ENCODE assay signal across 25 cellular contexts in genomic region chr14:64419003-64419402, GRCh38.
"Had no signal": no experiment of that assay in that cellular context is flagged by ENCODE, and none has a peak within 500 bp of the region (broad histone marks: within the 10 kb centered on the region; RNA-seq: fewer than 3 reads in every experiment).

No MANE protein-coding gene starts in this region.

- H3K27me3 Mint-ChIP-seq: activated CD4-positive, alpha-beta T cell treated with anti-CD3 and anti-CD28 coated beads, Interleukin-2, amount 10 ng/mL, durations not matched to agents 7 days and 5 days; central memory CD8-positive, alpha-beta T cell; progenitor cell of endocrine pancreas; stimulated activated naive CD8-positive, alpha-beta T cell treated with anti-CD3 and anti-CD28 coated beads, Interleukin-15, Interleukin-2, amounts not matched to agents 100 ng/mL and 50 ng/mL, for 24 hours; T-helper 17 cell had no signal

- H3K9me3 Mint-ChIP-seq: activated CD4-positive, alpha-beta T cell treated with anti-CD3 and anti-CD28 coated beads, Interleukin-2, amount 10 ng/mL, durations not matched to agents 7 days and 5 days; activated T-helper 1 cell treated with anti-CD3 and anti-CD28 coated beads, Interleukin-12 subunit alpha, Interleukin-12 subunit beta, Interleukin-2, Interleukin-4 antibody, amounts not matched to agents 30 ng/mL and 10 ng/mL and 1 ng/mL, durations not matched to agents 14 hours and 24 hours and 36 hours; central memory CD8-positive, alpha-beta T cell; nephron; stimulated activated naive CD8-positive, alpha-beta T cell treated with anti-CD3 and anti-CD28 coated beads, Interleukin-15, Interleukin-2, amounts not matched to agents 100 ng/mL and 50 ng/mL, for 24 hours had no signal

- H3K27ac Mint-ChIP-seq: activated CD4-positive, alpha-beta T cell treated with anti-CD3 and anti-CD28 coated beads, Interleukin-2, amount 10 ng/mL, durations not matched to agents 7 days and 5 days; activated T-helper 1 cell treated with anti-CD3 and anti-CD28 coated beads, Interleukin-12 subunit alpha, Interleukin-12 subunit beta, Interleukin-2, Interleukin-4 antibody, amounts not matched to agents 30 ng/mL and 10 ng/mL and 1 ng/mL, durations not matched to agents 14 hours and 24 hours and 36 hours; nephron; progenitor cell of endocrine pancreas; stimulated activated naive CD8-positive, alpha-beta T cell treated with anti-CD3 and anti-CD28 coated beads, Interleukin-15, Interleukin-2, amounts not matched to agents 100 ng/mL and 50 ng/mL, for 24 hours; T-helper 17 cell had no signal

- ATAC-seq: sciatic nerve, T-helper 17 cell had no signal

- H3K4me1 ChIP-seq: breast epithelium, left ventricle myocardium inferior, upper lobe of left lung, vagina had no signal

- H3K9me3 ChIP-seq: breast epithelium, left ventricle myocardium inferior, thoracic aorta, upper lobe of left lung, vagina had no signal

- H3K27ac ChIP-seq: breast epithelium, left ventricle myocardium inferior, skin epidermis, thoracic aorta, upper lobe of left lung, vagina had no signal

- DNase-seq: activated CD4-positive, alpha-beta T cell treated with anti-CD3 and anti-CD28 coated beads for 1 hour; activated CD4-positive, alpha-beta T cell treated with anti-CD3 and anti-CD28 coated beads, Interleukin-2, amount 10 ng/mL, durations not matched to agents 7 days and 5 days; activated gamma-delta T cell; activated naive CD4-positive, alpha-beta T cell treated with anti-CD3 and anti-CD28 coated beads, Interleukin-2, amount 50 U/mL, for 16 hours; activated T-cell treated with anti-CD3 and anti-CD28 coated beads, Interleukin-2, amount 50 U/mL, for 1 hour; amygdala; dermis blood vessel endothelial cell; effector CD8-positive, alpha-beta T cell; left ventricle myocardium inferior; stimulated activated CD4-positive, alpha-beta T cell treated with anti-CD3 and anti-CD28 coated beads, Interleukin-12 subunit alpha, Interleukin-12 subunit beta, amount 100 ng/mL, for 4 hours; stimulated activated CD4-positive, alpha-beta T cell treated with anti-CD3 and anti-CD28 coated beads, Interleukin-4, amount 100 ng/mL, for 1 hour; T-helper 17 cell; T1000; upper lobe of left lung had no signal

- H3K4me1 Mint-ChIP-seq: central memory CD8-positive, alpha-beta T cell; T-helper 17 cell had no signal

- H3K4me3 Mint-ChIP-seq: activated CD4-positive, alpha-beta T cell treated with anti-CD3 and anti-CD28 coated beads, Interleukin-2, amount 10 ng/mL, durations not matched to agents 7 days and 5 days; activated T-helper 1 cell treated with anti-CD3 and anti-CD28 coated beads, Interleukin-12 subunit alpha, Interleukin-12 subunit beta, Interleukin-2, Interleukin-4 antibody, amounts not matched to agents 30 ng/mL and 10 ng/mL and 1 ng/mL, durations not matched to agents 14 hours and 24 hours and 36 hours; central memory CD8-positive, alpha-beta T cell; nephron; stimulated activated naive CD8-positive, alpha-beta T cell treated with anti-CD3 and anti-CD28 coated beads, Interleukin-15, Interleukin-2, amounts not matched to agents 100 ng/mL and 50 ng/mL, for 24 hours; T-helper 17 cell had no signal

- H3K27me3 ChIP-seq: breast epithelium, upper lobe of left lung, vagina had no signal

- H3K4me3 ChIP-seq: breast epithelium, left ventricle myocardium inferior, lung, skin epidermis, thoracic aorta, upper lobe of left lung, vagina had no signal
